Comparison of ENCODE assay signal across 17 cellular contexts in the genomic region with DNA sequence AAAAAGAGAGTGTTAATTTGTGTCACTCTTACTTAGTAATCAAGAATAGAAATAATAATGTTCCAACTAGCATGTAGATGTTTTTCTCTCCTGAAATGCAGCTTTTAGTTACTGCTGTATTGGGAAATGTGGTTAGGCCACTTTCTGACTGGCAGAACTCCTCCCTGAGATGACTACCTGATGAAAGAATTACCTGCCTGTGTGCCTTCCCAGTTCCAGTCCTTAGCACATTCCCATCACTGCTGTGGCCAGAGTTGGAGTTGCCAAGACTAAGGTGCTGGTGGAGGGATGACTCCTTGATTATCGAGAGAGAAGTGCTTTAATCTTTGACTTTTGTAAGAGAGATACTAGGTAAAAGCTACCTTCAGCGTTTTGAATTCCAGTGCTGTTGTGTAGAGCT. TPM values are rescaled to one million over a fixed set of nuclear protein-coding genes. Genes with fewer than 3 reads are reported as not detected.
DNase-seq lines count a peak whose midpoint lies in the region; ATAC-seq and TF ChIP-seq lines count a peak whose summit lies in the region.
"Had no signal": no experiment of that assay in that cellular context is flagged by ENCODE, and none has a peak within 500 bp of the region (broad histone marks: within the 10 kb centered on the region; RNA-seq: fewer than 3 reads in every experiment).

No MANE protein-coding gene starts in this region.

- no peaks in the 10 kb centered on the region for H3K9me3 Mint-ChIP-seq in mesothelial cell of epicardium
- no peaks in the 10 kb centered on the region for H3K9me3 Mint-ChIP-seq in CD4-positive, alpha-beta T cell
- H3K9me3 Mint-ChIP-seq: activated naive CD4-positive, alpha-beta T cell treated with anti-CD3 and anti-CD28 coated beads for 36 hours; CD14-positive monocyte; central memory CD8-positive, alpha-beta T cell had no signal

- no peak overlapping the region for H3K4me3 Mint-ChIP-seq in mesothelial cell of epicardium
- no peak overlapping the region for H3K4me3 Mint-ChIP-seq in CD4-positive, alpha-beta T cell
- H3K4me3 Mint-ChIP-seq: activated naive CD4-positive, alpha-beta T cell treated with anti-CD3 and anti-CD28 coated beads for 36 hours; CD14-positive monocyte; central memory CD8-positive, alpha-beta T cell had no signal

- CTCF ChIA-PET in CD4-positive, alpha-beta T cell (lab: Charles Lee), result no interaction called here

- DNase-seq in SIG-M5 treated with dmso at 0.1 percent for 504 hours (lab: John Stamatoyannopoulos, UW; ENCODE audit: unreplicated experiment), result peak; percentile 14
- no peak for DNase-seq in SIG-M5 (lab: John Stamatoyannopoulos, UW)
- no peak for DNase-seq in mesothelial cell of epicardium (ENCODE audit: low spot score in 2 of 2, unreplicated experiment in 2 of 2)
- no peak for DNase-seq in upper lobe of right lung
- DNase-seq in CD4-positive, alpha-beta T cell, result no peak
- no peak for DNase-seq in activated CD4-positive, CD25-positive, alpha-beta regulatory T cell (lab: John Stamatoyannopoulos, UW)
- DNase-seq in H7, result no peak
- DNase-seq: activated naive CD4-positive, alpha-beta T cell treated with anti-CD3 and anti-CD28 coated beads for 36 hours; NCI-H1436 treated with DMSO at 0.1 percent for 48 hours; NCI-H748 treated with DMSO at 0.1 percent for 48 hours; SK-N-SH; stimulated activated naive CD8-positive, alpha-beta T cell treated with anti-CD3 and anti-CD28 coated beads, Interleukin-15, Interleukin-2, amounts not matched to agents 100 U/mL and 50 U/mL, for 24 hours had no signal

- peaks cover 31% of the 10 kb centered on the region for H3K4me1 ChIP-seq in upper lobe of right lung

- peak overlapping the region; percentile 55 for H3K27ac ChIP-seq in upper lobe of right lung
- H3K27ac ChIP-seq in CD4-positive, alpha-beta T cell (ENCODE audit: low read depth, low read length), result no peak overlapping the region
- H3K27ac ChIP-seq: 22Rv1 had no signal

- peak; percentile 95 for ATAC-seq in esophagus mucosa
- ATAC-seq in upper lobe of right lung, result peak; percentile 94
- no peak for ATAC-seq in CD4-positive, alpha-beta T cell (ENCODE audit: poor library complexity)
- ATAC-seq: sciatic nerve; stimulated activated naive CD8-positive, alpha-beta T cell treated with anti-CD3 and anti-CD28 coated beads, Interleukin-15, Interleukin-2, amounts not matched to agents 100 U/mL and 50 U/mL, for 24 hours had no signal

- no peak overlapping the region for H3K4me3 ChIP-seq in upper lobe of right lung
- H3K4me3 ChIP-seq in H7 (ENCODE audit: insufficient read depth, low read depth, low read length), result no peak overlapping the region

- H3K27me3 ChIP-seq in upper lobe of right lung, result no peaks in the 10 kb centered on the region
- peaks cover 13% of the 10 kb centered on the region for H3K27me3 ChIP-seq in CD4-positive, alpha-beta T cell (ENCODE audit: control insufficient read depth, insufficient read depth, low read length)
- H3K27me3 ChIP-seq in H7 (ENCODE audit: control insufficient read depth, insufficient read depth, low read length), result no peaks in the 10 kb centered on the region

- POLR2A ChIA-PET in CD4-positive, alpha-beta T cell (lab: Charles Lee), result no interaction called here

- H3K36me3 Mint-ChIP-seq in mesothelial cell of epicardium, result peaks cover 3% of the 10 kb centered on the region
- H3K36me3 Mint-ChIP-seq in CD4-positive, alpha-beta T cell (ENCODE audit: low read depth), result no peaks in the 10 kb centered on the region

- H3K36me3 ChIP-seq in upper lobe of right lung (no peaks in the 10 kb centered on the region), H7 (replicated peaks; ENCODE audit: control insufficient read depth, insufficient read depth, low read length) (no peaks in the 10 kb centered on the region)

- H3K27ac Mint-ChIP-seq in mesothelial cell of epicardium, result peak overlapping the region; percentile 98
- H3K27ac Mint-ChIP-seq in CD4-positive, alpha-beta T cell, result no peak overlapping the region
- H3K27ac Mint-ChIP-seq: activated naive CD4-positive, alpha-beta T cell treated with anti-CD3 and anti-CD28 coated beads for 36 hours had no signal

- no peaks in the 10 kb centered on the region for H3K27me3 Mint-ChIP-seq in mesothelial cell of epicardium (ENCODE audit: low read depth)
- H3K27me3 Mint-ChIP-seq in CD4-positive, alpha-beta T cell, result peaks cover 24% of the 10 kb centered on the region

- peaks cover 46% of the 10 kb centered on the region for H3K4me1 Mint-ChIP-seq in mesothelial cell of epicardium
- H3K4me1 Mint-ChIP-seq in CD4-positive, alpha-beta T cell (ENCODE audit: low read depth), result no peaks in the 10 kb centered on the region
- H3K4me1 Mint-ChIP-seq: CD14-positive monocyte; central memory CD8-positive, alpha-beta T cell had no signal

- intact Hi-C loops in upper lobe of right lung (cut with DNase I), result no loop called here
- intact Hi-C loops in CD4-positive, alpha-beta T cell (cut with DNase I, micrococcal nuclease), result no loop called here

- TF ChIP-seq CTCF in mesothelial cell of epicardium (IDR thresholded peaks at IDR 0.05; ENCODE audit: unreplicated experiment) (no peak), upper lobe of right lung (IDR thresholded peaks at IDR 0.05) (no peak)
- no peak for TF ChIP-seq CTCF in CD4-positive, alpha-beta T cell (IDR thresholded peaks at IDR 0.05)

- no peaks in the 10 kb centered on the region for H3K9me3 ChIP-seq in upper lobe of right lung
- H3K9me3 ChIP-seq in CD4-positive, alpha-beta T cell (ENCODE audit: control insufficient read depth, low read length), result no peaks in the 10 kb centered on the region
- H3K9me3 ChIP-seq: SK-N-SH had no signal

RNA-seq across cellular contexts. Expression of gene GAB1, which starts 9.5 kb away (rescaled TPM):
- 30.2 TPM for total RNA-seq in esophagus mucosa
- total RNA-seq in mesothelial cell of epicardium, result 44.6 to 45.9 TPM (median 45.0 TPM) in 3 replicates
- total RNA-seq in upper lobe of right lung, result 64.8 TPM
- total RNA-seq in CD4-positive, alpha-beta T cell, result under 1 TPM; 0.27 to 0.64 TPM
- total RNA-seq in H7 (2014; rRNA removed; shearing (Covaris generic)), result 14.1 and 23.4 TPM in 2 replicates
